1 cellular context compared by ENCODE assay signal in the genomic region with DNA sequence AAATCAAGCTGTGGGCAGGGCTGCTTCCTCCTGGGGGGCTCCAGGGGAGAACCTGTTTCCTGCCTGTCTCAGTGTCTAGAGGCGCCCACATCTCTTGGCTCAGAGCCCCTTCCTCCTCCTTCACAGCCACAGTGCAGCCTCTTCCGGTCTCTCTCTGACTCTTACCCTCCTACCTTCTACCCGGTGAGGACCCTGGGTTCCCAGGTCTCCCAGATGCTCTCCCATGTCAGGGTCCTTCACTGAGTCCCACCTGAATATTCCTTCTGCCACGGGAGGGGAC.
TF ChIP-seq lines count a peak whose summit lies in the region.

No MANE protein-coding gene starts in this region.

TF ChIP-seq in WTC11, 78 proteins besides CTCF, POLR2A, EP300 and RAD21:
- TF ChIP-seq, protein P1, sequence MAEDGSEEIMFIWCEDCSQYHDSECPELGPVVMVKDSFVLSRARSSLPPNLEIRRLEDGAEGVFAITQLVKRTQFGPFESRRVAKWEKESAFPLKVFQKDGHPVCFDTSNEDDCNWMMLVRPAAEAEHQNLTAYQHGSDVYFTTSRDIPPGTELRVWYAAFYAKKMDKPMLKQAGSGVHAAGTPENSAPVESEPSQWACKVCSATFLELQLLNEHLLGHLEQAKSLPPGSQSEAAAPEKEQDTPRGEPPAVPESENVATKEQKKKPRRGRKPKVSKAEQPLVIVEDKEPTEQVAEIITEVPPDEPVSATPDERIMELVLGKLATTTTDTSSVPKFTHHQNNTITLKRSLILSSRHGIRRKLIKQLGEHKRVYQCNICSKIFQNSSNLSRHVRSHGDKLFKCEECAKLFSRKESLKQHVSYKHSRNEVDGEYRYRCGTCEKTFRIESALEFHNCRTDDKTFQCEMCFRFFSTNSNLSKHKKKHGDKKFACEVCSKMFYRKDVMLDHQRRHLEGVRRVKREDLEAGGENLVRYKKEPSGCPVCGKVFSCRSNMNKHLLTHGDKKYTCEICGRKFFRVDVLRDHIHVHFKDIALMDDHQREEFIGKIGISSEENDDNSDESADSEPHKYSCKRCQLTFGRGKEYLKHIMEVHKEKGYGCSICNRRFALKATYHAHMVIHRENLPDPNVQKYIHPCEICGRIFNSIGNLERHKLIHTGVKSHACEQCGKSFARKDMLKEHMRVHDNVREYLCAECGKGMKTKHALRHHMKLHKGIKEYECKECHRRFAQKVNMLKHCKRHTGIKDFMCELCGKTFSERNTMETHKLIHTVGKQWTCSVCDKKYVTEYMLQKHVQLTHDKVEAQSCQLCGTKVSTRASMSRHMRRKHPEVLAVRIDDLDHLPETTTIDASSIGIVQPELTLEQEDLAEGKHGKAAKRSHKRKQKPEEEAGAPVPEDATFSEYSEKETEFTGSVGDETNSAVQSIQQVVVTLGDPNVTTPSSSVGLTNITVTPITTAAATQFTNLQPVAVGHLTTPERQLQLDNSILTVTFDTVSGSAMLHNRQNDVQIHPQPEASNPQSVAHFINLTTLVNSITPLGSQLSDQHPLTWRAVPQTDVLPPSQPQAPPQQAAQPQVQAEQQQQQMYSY (CRISPR knock-in tag; IDR thresholded peaks at IDR 0.05): no peak
- TF ChIP-seq, protein P2, sequence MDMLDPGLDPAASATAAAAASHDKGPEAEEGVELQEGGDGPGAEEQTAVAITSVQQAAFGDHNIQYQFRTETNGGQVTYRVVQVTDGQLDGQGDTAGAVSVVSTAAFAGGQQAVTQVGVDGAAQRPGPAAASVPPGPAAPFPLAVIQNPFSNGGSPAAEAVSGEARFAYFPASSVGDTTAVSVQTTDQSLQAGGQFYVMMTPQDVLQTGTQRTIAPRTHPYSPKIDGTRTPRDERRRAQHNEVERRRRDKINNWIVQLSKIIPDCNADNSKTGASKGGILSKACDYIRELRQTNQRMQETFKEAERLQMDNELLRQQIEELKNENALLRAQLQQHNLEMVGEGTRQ (CRISPR knock-in tag; IDR thresholded peaks at IDR 0.05): no peak
- TF ChIP-seq GABPB1 (CRISPR knock-in tag; IDR thresholded peaks at IDR 0.05) (no peak), JUN (CRISPR knock-in tag; IDR thresholded peaks at IDR 0.05) (no peak), SP1 (CRISPR knock-in tag; conservative IDR thresholded peaks at IDR 0.05) (no peak), TEAD1 (CRISPR knock-in tag; IDR thresholded peaks at IDR 0.05) (no peak), HMGA2 (CRISPR knock-in tag; IDR thresholded peaks at IDR 0.05) (no peak), ATF1 (CRISPR knock-in tag; IDR thresholded peaks at IDR 0.05) (no peak), KAT7 (CRISPR knock-in tag; IDR thresholded peaks at IDR 0.05; ENCODE audit: borderline replicate concordance) (no peak), NFE2L1 (CRISPR knock-in tag; IDR thresholded peaks at IDR 0.05) (no peak)
- TF ChIP-seq, protein P3, sequence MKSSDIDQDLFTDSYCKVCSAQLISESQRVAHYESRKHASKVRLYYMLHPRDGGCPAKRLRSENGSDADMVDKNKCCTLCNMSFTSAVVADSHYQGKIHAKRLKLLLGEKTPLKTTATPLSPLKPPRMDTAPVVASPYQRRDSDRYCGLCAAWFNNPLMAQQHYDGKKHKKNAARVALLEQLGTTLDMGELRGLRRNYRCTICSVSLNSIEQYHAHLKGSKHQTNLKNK (CRISPR knock-in tag; IDR thresholded peaks at IDR 0.05): no peak
- TF ChIP-seq, protein P4, sequence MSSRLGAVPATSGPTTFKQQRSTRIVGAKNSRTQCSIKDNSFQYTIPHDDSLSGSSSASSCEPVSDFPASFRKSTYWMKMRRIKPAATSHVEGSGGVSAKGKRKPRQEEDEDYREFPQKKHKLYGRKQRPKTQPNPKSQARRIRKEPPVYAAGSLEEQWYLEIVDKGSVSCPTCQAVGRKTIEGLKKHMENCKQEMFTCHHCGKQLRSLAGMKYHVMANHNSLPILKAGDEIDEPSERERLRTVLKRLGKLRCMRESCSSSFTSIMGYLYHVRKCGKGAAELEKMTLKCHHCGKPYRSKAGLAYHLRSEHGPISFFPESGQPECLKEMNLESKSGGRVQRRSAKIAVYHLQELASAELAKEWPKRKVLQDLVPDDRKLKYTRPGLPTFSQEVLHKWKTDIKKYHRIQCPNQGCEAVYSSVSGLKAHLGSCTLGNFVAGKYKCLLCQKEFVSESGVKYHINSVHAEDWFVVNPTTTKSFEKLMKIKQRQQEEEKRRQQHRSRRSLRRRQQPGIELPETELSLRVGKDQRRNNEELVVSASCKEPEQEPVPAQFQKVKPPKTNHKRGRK (CRISPR knock-in tag; IDR thresholded peaks at IDR 0.05; ENCODE audit: borderline replicate concordance): no peak
